33 cellular contexts compared by ENCODE assay signal in genomic region chr10:7605565-7606295, GRCh38.
DNase-seq lines count a peak whose midpoint lies in the region; ATAC-seq and TF ChIP-seq lines count a peak whose summit lies in the region.
"Had no signal": no experiment of that assay in that cellular context is flagged by ENCODE, and none has a peak within 500 bp of the region (broad histone marks: within the 10 kb centered on the region; RNA-seq: fewer than 3 reads in every experiment).

No MANE protein-coding gene starts in this region.

- H3K4me1 ChIP-seq in SJSA1 (replicated peaks) (peaks cover 35% of the 10 kb centered on the region), mesendoderm (ENCODE audit: control insufficient read depth, low read depth, low read length) (peaks cover 2% of the 10 kb centered on the region), stomach smooth muscle (ENCODE audit: control insufficient read depth, insufficient read depth, low read length) (peaks cover 37% of the 10 kb centered on the region), upper lobe of left lung (peaks cover 0 to 3% (median 0%) of the 10 kb centered on the region in 4 donors)
- H3K4me1 ChIP-seq: ascending aorta, left lung had no signal

- no peak for TF ChIP-seq CTCF in upper lobe of left lung (IDR thresholded peaks at IDR 0.05)

- H4K8ac ChIP-seq in mesendoderm (ENCODE audit: low read depth, low read length): no peak overlapping the region

- TF ChIP-seq POLR2A in upper lobe of left lung (IDR thresholded peaks at IDR 0.05): no peak

- H2AK5ac ChIP-seq in mesendoderm (ENCODE audit: low read length): no peak overlapping the region

- H3K27ac ChIP-seq in SJSA1 (peak overlapping the region; percentile 39), mesendoderm (ENCODE audit: low read depth, low read length) (peak overlapping the region; percentile 58), stomach smooth muscle (ENCODE audit: low read length) (peak overlapping the region; percentile 41), upper lobe of left lung (no peak overlapping the region)
- H3K27ac ChIP-seq: ascending aorta, C4-2B, cardiac muscle cell, left lung, suprapubic skin had no signal

- no peaks in the 10 kb centered on the region for H3K27me3 ChIP-seq in SJSA1 (replicated peaks)
- no peaks in the 10 kb centered on the region for H3K27me3 ChIP-seq in mesendoderm (ENCODE audit: insufficient read depth, low read length, poor library complexity)
- no peaks in the 10 kb centered on the region for H3K27me3 ChIP-seq in stomach smooth muscle (ENCODE audit: control insufficient read depth in 1 of 2, insufficient read depth in 2 of 2, low read length in 2 of 2)
- no peaks in the 10 kb centered on the region for H3K27me3 ChIP-seq in upper lobe of left lung
- H3K27me3 ChIP-seq: ascending aorta, cardiac muscle cell, left lung, suprapubic skin had no signal

- H2BK120ac ChIP-seq in mesendoderm (ENCODE audit: low read depth, low read length): no peak overlapping the region

- H3K9me3 ChIP-seq in SJSA1 (replicated peaks) (no peaks in the 10 kb centered on the region), stomach smooth muscle (ENCODE audit: control insufficient read depth in 2 of 2, low read length in 2 of 2) (no peaks in the 10 kb centered on the region), upper lobe of left lung (no peaks in the 10 kb centered on the region)
- H3K9me3 ChIP-seq: ascending aorta, suprapubic skin had no signal

- no peak overlapping the region for H3K18ac ChIP-seq in mesendoderm (ENCODE audit: low read length)

- no peaks in the 10 kb centered on the region for H3K79me1 ChIP-seq in mesendoderm (ENCODE audit: low read length)

- H2BK15ac ChIP-seq in mesendoderm (replicated peaks; ENCODE audit: low read depth): no peak overlapping the region

- H3K4me2 ChIP-seq in mesendoderm (ENCODE audit: low read length): no peak overlapping the region

- no peak overlapping the region for H3K4me3 ChIP-seq in SJSA1
- H3K4me3 ChIP-seq in mesendoderm (ENCODE audit: low read length): no peak overlapping the region
- H3K4me3 ChIP-seq in stomach smooth muscle (ENCODE audit: low read length in 2 of 2): peak overlapping the region in 1 of 2 donors; percentile 3
- H3K4me3 ChIP-seq in upper lobe of left lung: no peak overlapping the region
- H3K4me3 ChIP-seq: ascending aorta, cardiac muscle cell, left lung, suprapubic skin had no signal

- H4K5ac ChIP-seq in mesendoderm (ENCODE audit: low read length): no peak overlapping the region

- H3K9ac ChIP-seq in mesendoderm (ENCODE audit: low read length): no peak overlapping the region
- peak overlapping the region in 1 of 2 donors; percentile 1 for H3K9ac ChIP-seq in stomach smooth muscle (ENCODE audit: low read length in 2 of 2)

- no peak overlapping the region for H3K4ac ChIP-seq in mesendoderm (ENCODE audit: low read depth, low read length)

- no peak for ATAC-seq in upper lobe of left lung (ENCODE audit: low FRiP score in 2 of 2)
- ATAC-seq: activated CD8-positive, alpha-beta memory T cell treated with anti-CD3 and anti-CD28 coated beads, Interleukin-2, amount 10 ng/mL, durations not matched to agents 7 days and 5 days; HepG2; left lung; natural killer cell; Panc1; stimulated activated naive B cell treated with anti-CD40 and anti-IgM and Interleukin-4, amounts not matched to agents 10 μg/mL and 1 μg/mL and 100 μg/mL, for 72 hours had no signal

- no peak overlapping the region for H3K23ac ChIP-seq in mesendoderm (ENCODE audit: low read length)

- no peak for TF ChIP-seq EP300 in upper lobe of left lung (IDR thresholded peaks at IDR 0.05)

- H2BK5ac ChIP-seq in mesendoderm (ENCODE audit: low read length): peak overlapping the region; percentile 62

- H3K36me3 ChIP-seq in SJSA1 (no peaks in the 10 kb centered on the region), mesendoderm (ENCODE audit: control insufficient read depth, insufficient read depth, low read length) (no peaks in the 10 kb centered on the region), stomach smooth muscle (ENCODE audit: control insufficient read depth in 2 of 2, insufficient read depth in 2 of 2, low read length in 2 of 2) (peaks cover 8 to 11% of the 10 kb centered on the region in 2 donors), upper lobe of left lung (no peaks in the 10 kb centered on the region)
- H3K36me3 ChIP-seq: ascending aorta, cardiac muscle cell, left lung, suprapubic skin had no signal

- no peaks in the 10 kb centered on the region for H3K79me2 ChIP-seq in mesendoderm (ENCODE audit: control insufficient read depth, insufficient read depth, low read length)

- H3K56ac ChIP-seq in mesendoderm (ENCODE audit: low read length): no peak overlapping the region

- DNase-seq in Daoy (ENCODE audit: low read depth): peak; percentile 34
- peak; percentile 62 to 81 for DNase-seq in SJSA1 (ENCODE audit: low read depth in 1 of 2, low spot score in 2 of 2)
- DNase-seq in mesendoderm: peak; percentile 75
- DNase-seq in NCI-H1436 treated with DMSO at 0.1 percent for 48 hours (lab: John Stamatoyannopoulos, UW): no peak
- DNase-seq in upper lobe of left lung: no peak
- no peak for DNase-seq in kidney tubule cell (ENCODE audit: low spot score)
- DNase-seq: activated CD4-positive, alpha-beta T cell treated with anti-CD3 and anti-CD28 coated beads, Interleukin-2, amount 50 U/mL, for 4 hours; activated CD4-positive, CD25-positive, alpha-beta regulatory T cell; activated CD8-positive, alpha-beta memory T cell treated with anti-CD3 and anti-CD28 coated beads, Interleukin-2, amount 10 ng/mL, durations not matched to agents 7 days and 5 days; activated gamma-delta T cell treated with Interleukin-2 at 50 U/mL for 16 hours; activated T-cell treated with anti-CD3 and anti-CD28 coated beads, Interleukin-2, amount 50 U/mL, for 48 hours; COR-L47; cortex of kidney; DMS53; effector memory CD4-positive, alpha-beta T cell; glutamatergic neuron; HCEC 1CT; Kasumi-1; left lung; mesenchymal stem cell; MV-4-11; natural killer cell; NCI-H1436; NCI-H774; occipital lobe; stimulated activated naive B cell treated with anti-CD40 and anti-IgM and Interleukin-4, amounts not matched to agents 10 μg/mL and 1 μg/mL and 100 μg/mL, for 72 hours had no signal

- no CpG with 5 or more reads among the region's 11 CpGs for WGBS in mesendoderm (ENCODE audit: extremely low coverage, insufficient coverage, low lambda C conversion rate)
- 36 to 47% methylated on average over 11 of the region's 11 CpGs for WGBS in upper lobe of left lung, 2 donors

Comparison
In these comparisons a context has a peak if more than half of its experiments do, and no peak if none do; other contexts are left out.
1. DNase-seq: peak in Daoy (single experiment), SJSA1 (2 of 2) and mesendoderm (single experiment); none in NCI-H1436 treated with DMSO at 0.1 percent for 48 hours (single experiment), upper lobe of left lung (0 of 2) and kidney tubule cell (single experiment).
2. H3K27ac ChIP-seq: peak in SJSA1 (single experiment), mesendoderm (single experiment) and stomach smooth muscle (single experiment); none in upper lobe of left lung (0 of 4).